In genomic region chr9:95518026-95518425, GRCh38 we compare ENCODE assay signal across 24 cellular contexts.
"Had no signal": no experiment of that assay in that cellular context is flagged by ENCODE, and none has a peak within 500 bp of the region (broad histone marks: within the 10 kb centered on the region; RNA-seq: fewer than 3 reads in every experiment).

No MANE protein-coding gene starts in this region.

- H3K36me3 Mint-ChIP-seq: natural killer cell; neural progenitor cell; stimulated activated memory B cell treated with anti-CD40 and anti-IgM and Interleukin-4, amounts not matched to agents 10 μg/mL and 1 μg/mL and 100 μg/mL, for 72 hours had no signal

- H3K27ac Mint-ChIP-seq: neural progenitor cell; progenitor cell of endocrine pancreas; stimulated activated memory B cell treated with anti-CD40 and anti-IgM and Interleukin-4, amounts not matched to agents 10 μg/mL and 1 μg/mL and 100 μg/mL, for 72 hours; stimulated activated naive CD8-positive, alpha-beta T cell treated with anti-CD3 and anti-CD28 coated beads, Interleukin-15, amount 100 ng/mL, for 72 hours had no signal

- DNase-seq: heart left ventricle; hippocampal formation; kidney glomerular epithelial cell; left cardiac atrium; lower lobe of right lung; mammary epithelial cell; mesenchymal stem cell; natural killer cell; right lobe of liver; stimulated activated CD4-positive, alpha-beta T cell treated with anti-CD3 and anti-CD28 coated beads, Interleukin-1b, Interleukin-23, amount 100 ng/mL, for 48 hours; stimulated activated CD4-positive, alpha-beta T cell treated with anti-CD3 and anti-CD28 coated beads, Interleukin-2, amount 100 ng/mL, for 48 hours; stimulated activated CD4-positive, alpha-beta T cell treated with anti-CD3 and anti-CD28 coated beads, Interleukin-4, amount 100 ng/mL, for 4 hours; stimulated activated CD8-positive, alpha-beta memory T cell treated with anti-CD3 and anti-CD28 coated beads, Interleukin-4, amount 100 ng/mL, for 48 hours; stimulated activated naive CD4-positive, alpha-beta T cell treated with Interleukin-2 at 50 U/mL for 16 hours; stimulated activated naive CD8-positive, alpha-beta T cell treated with anti-CD3 and anti-CD28 coated beads, Interleukin-15, amount 100 ng/mL, for 72 hours; upper lobe of left lung had no signal

- H3K27me3 ChIP-seq: ovary, right atrium auricular region, right lobe of liver, tibial nerve, vagina had no signal

- H3K4me3 Mint-ChIP-seq: stimulated activated memory B cell treated with anti-CD40 and anti-IgM and Interleukin-4, amounts not matched to agents 10 μg/mL and 1 μg/mL and 100 μg/mL, for 72 hours had no signal

- H3K9me3 ChIP-seq: heart left ventricle, lower lobe of right lung, ovary, right atrium auricular region, right lobe of liver, tibial nerve, vagina had no signal

- H3K4me3 ChIP-seq: ovary, right lobe of liver had no signal

- H3K9me3 Mint-ChIP-seq: natural killer cell had no signal

- H3K36me3 ChIP-seq: heart left ventricle, lower lobe of right lung, neural progenitor cell, ovary, right atrium auricular region, right lobe of liver, tibial nerve, upper lobe of left lung, vagina had no signal

- H3K27ac ChIP-seq: heart left ventricle, neural progenitor cell, ovary, right atrium auricular region, right lobe of liver, vagina had no signal

- ATAC-seq: heart left ventricle; left cardiac atrium; left lobe of liver; lower lobe of right lung; natural killer cell; right lobe of liver; stimulated activated memory B cell treated with anti-CD40 and anti-IgM and Interleukin-4, amounts not matched to agents 10 μg/mL and 1 μg/mL and 100 μg/mL, for 72 hours; stimulated activated naive CD8-positive, alpha-beta T cell treated with anti-CD3 and anti-CD28 coated beads, Interleukin-15, amount 100 ng/mL, for 72 hours had no signal
